Comparison of ENCODE assay signal across 13 cellular contexts in the genomic region with DNA sequence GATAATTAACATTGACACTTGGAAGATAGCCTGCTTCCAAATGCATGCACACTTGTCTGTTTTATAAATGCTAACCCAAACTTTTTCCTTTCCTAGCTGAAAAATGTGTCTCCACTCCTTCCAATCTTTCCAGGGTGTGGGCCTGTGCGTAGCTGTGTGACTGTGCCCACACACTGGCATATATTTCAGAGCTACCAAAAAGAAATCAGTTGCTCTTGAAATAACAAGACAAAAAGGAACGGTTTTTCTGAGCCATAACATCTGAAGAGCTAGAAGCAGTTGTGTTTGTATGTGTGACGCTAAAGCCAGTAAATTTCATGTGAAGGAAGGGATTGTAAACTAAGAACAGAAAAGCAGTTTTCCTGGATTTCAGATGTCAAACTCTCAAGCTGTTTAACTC.
DNase-seq lines count a peak whose midpoint lies in the region; ATAC-seq and TF ChIP-seq lines count a peak whose summit lies in the region.
"Had no signal": no experiment of that assay in that cellular context is flagged by ENCODE, and none has a peak within 500 bp of the region (broad histone marks: within the 10 kb centered on the region; RNA-seq: fewer than 3 reads in every experiment).

No MANE protein-coding gene starts in this region.

- CTCF ChIA-PET in CD4-positive, alpha-beta memory T cell (lab: Charles Lee; ENCODE audit: partially characterized antibody), result interaction anchor here (0.6 kb wide), 1 partner anchor 115 kb away, joined by 3 read pairs; no protein-coding TSS in a partner anchor

- H3K27me3 ChIP-seq in ACC112 (ENCODE audit: insufficient read depth, low read length), result no peaks in the 10 kb centered on the region
- no peaks in the 10 kb centered on the region for H3K27me3 ChIP-seq in SJSA1 (replicated peaks)
- no peaks in the 10 kb centered on the region for H3K27me3 ChIP-seq in esophagus squamous epithelium
- H3K27me3 ChIP-seq in rectal smooth muscle tissue (ENCODE audit: control insufficient read depth, insufficient read depth, low read length), result no peaks in the 10 kb centered on the region
- no peaks in the 10 kb centered on the region for H3K27me3 ChIP-seq in CD4-positive, alpha-beta memory T cell (ENCODE audit: insufficient read depth, low read length)

- no peak overlapping the region for H3K9ac ChIP-seq in rectal smooth muscle tissue (ENCODE audit: low read length)

- no peak for TF ChIP-seq CTCF in esophagus squamous epithelium (IDR thresholded peaks at IDR 0.05)

- H3K9me3 ChIP-seq in SJSA1 (replicated peaks) (no peaks in the 10 kb centered on the region), esophagus squamous epithelium (no peaks in the 10 kb centered on the region)
- H3K9me3 ChIP-seq in CD4-positive, alpha-beta memory T cell (ENCODE audit: control insufficient read depth in 1 of 2, low read length in 2 of 2), result no peaks in the 10 kb centered on the region

- no peak overlapping the region for H3K4me3 Mint-ChIP-seq in CD4-positive, alpha-beta memory T cell
- H3K4me3 Mint-ChIP-seq: memory B cell had no signal

- POLR2A ChIA-PET in CD4-positive, alpha-beta memory T cell (lab: Charles Lee; ENCODE audit: partially characterized antibody), result no interaction called here

- H3K4me1 ChIP-seq in ACC112 (ENCODE audit: control insufficient read depth, insufficient read depth, low read length, unreplicated experiment), result peaks cover 90% of the 10 kb centered on the region
- H3K4me1 ChIP-seq in SJSA1 (replicated peaks), result peaks cover 52% of the 10 kb centered on the region
- H3K4me1 ChIP-seq in esophagus squamous epithelium, result peaks cover 31 to 84% (median 62%) of the 10 kb centered on the region in 3 donors
- peaks cover 43% of the 10 kb centered on the region for H3K4me1 ChIP-seq in rectal smooth muscle tissue (ENCODE audit: control insufficient read depth, insufficient read depth, low read length)
- H3K4me1 ChIP-seq in CD4-positive, alpha-beta memory T cell (ENCODE audit: insufficient read depth, low read length), result peaks cover 14% of the 10 kb centered on the region

- TF ChIP-seq POLR2A in esophagus squamous epithelium (IDR thresholded peaks at IDR 0.05), result no peak

- no peaks in the 10 kb centered on the region for H3K36me3 ChIP-seq in ACC112 (ENCODE audit: insufficient read depth, low read length)
- H3K36me3 ChIP-seq in SJSA1, result no peaks in the 10 kb centered on the region; the same call in 1 of the 2 replicates
- H3K36me3 ChIP-seq in esophagus squamous epithelium, result peaks cover 0 to 16% (median 0%) of the 10 kb centered on the region in 3 donors
- H3K36me3 ChIP-seq in rectal smooth muscle tissue (ENCODE audit: control insufficient read depth, insufficient read depth, low read length), result no peaks in the 10 kb centered on the region
- no peaks in the 10 kb centered on the region for H3K36me3 ChIP-seq in CD4-positive, alpha-beta memory T cell (ENCODE audit: insufficient read depth, low read length)

- no peak for ATAC-seq in GM19324 (IDR thresholded peaks at IDR 0.05; ENCODE audit: low FRiP score, unreplicated experiment)

- H3K27me3 Mint-ChIP-seq in CD4-positive, alpha-beta memory T cell, result no peaks in the 10 kb centered on the region
- H3K27me3 Mint-ChIP-seq: memory B cell had no signal

- H3K4me1 Mint-ChIP-seq in CD4-positive, alpha-beta memory T cell, result peaks cover 37 to 83% (median 49%) of the 10 kb centered on the region in 4 donors

- H3K4me3 ChIP-seq in ACC112 (ENCODE audit: low read depth, low read length) (peak overlapping the region; percentile 52; the same call in 1 of the 2 replicates), SJSA1 (no peak overlapping the region), esophagus squamous epithelium (no peak overlapping the region), rectal smooth muscle tissue (ENCODE audit: low read length) (no peak overlapping the region)
- no peak overlapping the region for H3K4me3 ChIP-seq in CD4-positive, alpha-beta memory T cell (ENCODE audit: low read length in 2 of 2)

- no peaks in the 10 kb centered on the region for H3K9me3 Mint-ChIP-seq in CD4-positive, alpha-beta memory T cell
- H3K9me3 Mint-ChIP-seq: memory B cell had no signal

- H2AFZ ChIP-seq in ACC112 (ENCODE audit: low read length, unreplicated experiment), result no peak overlapping the region

- no peak for DNase-seq in SJSA1 (ENCODE audit: low read depth in 1 of 2, low spot score in 2 of 2)
- DNase-seq in esophagus squamous epithelium (lab: John Stamatoyannopoulos, UW), result no peak
- no peak for DNase-seq in NCI-H2029 treated with DMSO at 0.1 percent for 48 hours (lab: John Stamatoyannopoulos, UW)
- DNase-seq in CD4-positive, alpha-beta memory T cell, result no peak
- no peak for DNase-seq in NOMO-1 treated with dmso at 0.1 percent for 144 hours (lab: John Stamatoyannopoulos, UW; ENCODE audit: unreplicated experiment)
- DNase-seq: activated CD4-positive, CD25-positive, alpha-beta regulatory T cell treated with anti-CD3 and anti-CD28 coated beads, Interleukin-2, amount 50 U/mL, for 72 hours; activated T-cell treated with anti-CD3 and anti-CD28 coated beads, Interleukin-2, amount 50 U/mL, for 1 hour; NCI-H1105 treated with DMSO at 0.1 percent for 48 hours; retina had no signal

- H3K27ac ChIP-seq in ACC112 (ENCODE audit: low read depth, low read length), result peak overlapping the region; percentile 90
- H3K27ac ChIP-seq in SJSA1, result peak overlapping the region; percentile 60
- H3K27ac ChIP-seq in esophagus squamous epithelium, result peak overlapping the region; percentile 40 to 89 (median 77)
- H3K27ac ChIP-seq in rectal smooth muscle tissue (ENCODE audit: low read depth, low read length), result peak overlapping the region; percentile 85
- H3K27ac ChIP-seq in CD4-positive, alpha-beta memory T cell (ENCODE audit: low read depth, low read length), result no peak overlapping the region

- 49 to 57% methylated on average over 3 of the region's 3 CpGs for WGBS in esophagus squamous epithelium, 2 donors

- H3K36me3 Mint-ChIP-seq in CD4-positive, alpha-beta memory T cell, result peaks cover 6% of the 10 kb centered on the region in 2 donors

- intact Hi-C loops in esophagus squamous epithelium (cut with DNase I), result loop anchor here (10.0 kb wide), 1 partner anchor 86 kb away; a partner anchor contains a TSS
- intact Hi-C loops in CD4-positive, alpha-beta memory T cell (cut with micrococcal nuclease), result no loop called here

- H3K27ac Mint-ChIP-seq in CD4-positive, alpha-beta memory T cell, result peak overlapping the region in 1 of 7 donors; percentile 60
- H3K27ac Mint-ChIP-seq: memory B cell had no signal

- H3K79me2 ChIP-seq in ACC112 (ENCODE audit: control insufficient read depth, insufficient read depth, low read length, unreplicated experiment), result peaks cover 76% of the 10 kb centered on the region
